ENCODE assay signal across 10 cellular contexts in genomic region chrX:70432936-70433847, GRCh38. TPM values are rescaled to one million over a fixed set of nuclear protein-coding genes. Genes with fewer than 3 reads are reported as not detected.
DNase-seq lines count a peak whose midpoint lies in the region; ATAC-seq and TF ChIP-seq lines count a peak whose summit lies in the region.
"Had no signal": no experiment of that assay in that cellular context is flagged by ENCODE, and none has a peak within 500 bp of the region (broad histone marks: within the 10 kb centered on the region; RNA-seq: fewer than 3 reads in every experiment).

No MANE protein-coding gene starts in this region.

- DNase-seq in activated naive CD4-positive, alpha-beta T cell treated with anti-CD3 and anti-CD28 coated beads, Interleukin-2, amount 10 ng/mL, durations not matched to agents 7 days and 5 days = no peak
- DNase-seq in activated naive CD4-positive, alpha-beta T cell (lab: John Stamatoyannopoulos, UW) = no peak
- no peak for DNase-seq in activated CD8-positive, alpha-beta T cell treated with anti-CD3 and anti-CD28 coated beads for 36 hours
- DNase-seq in tibial nerve (ENCODE audit: low spot score in 2 of 2) (no peak), T-helper 9 cell (no peak), AG20443 (ENCODE audit: low spot score) (no peak), KG1 (lab: John Stamatoyannopoulos, UW) (no peak)

- H3K27ac Mint-ChIP-seq in activated naive CD4-positive, alpha-beta T cell treated with anti-CD3 and anti-CD28 coated beads, Interleukin-2, amount 10 ng/mL, durations not matched to agents 7 days and 5 days = no peak overlapping the region
- H3K27ac Mint-ChIP-seq in activated CD8-positive, alpha-beta T cell treated with anti-CD3 and anti-CD28 coated beads for 36 hours = peak overlapping the region; percentile 91

- no peak overlapping the region for H3K27ac ChIP-seq in iPS-20b (ENCODE audit: low read length)
- H3K27ac ChIP-seq in tibial nerve = peak overlapping the region in 1 of 4 donors; percentile 83

- H3K9me3 Mint-ChIP-seq in activated naive CD4-positive, alpha-beta T cell treated with anti-CD3 and anti-CD28 coated beads, Interleukin-2, amount 10 ng/mL, durations not matched to agents 7 days and 5 days = no peaks in the 10 kb centered on the region
- no peaks in the 10 kb centered on the region for H3K9me3 Mint-ChIP-seq in activated CD8-positive, alpha-beta T cell treated with anti-CD3 and anti-CD28 coated beads for 36 hours

- intact Hi-C loops in activated CD8-positive, alpha-beta T cell treated with anti-CD3 and anti-CD28 coated beads for 36 hours (cut with micrococcal nuclease) = loop anchor here (10.0 kb wide), 1 partner anchor 298 kb away; the partner anchor contains the start of gene IGBP1

- peak overlapping the region; percentile 23; the same call in 1 of the 2 replicates for H3K9ac ChIP-seq in iPS-20b (ENCODE audit: low read depth, low read length)

- TF ChIP-seq CTCF in activated CD8-positive, alpha-beta T cell treated with anti-CD3 and anti-CD28 coated beads for 36 hours (IDR thresholded peaks at IDR 0.05) = no peak
- no peak for TF ChIP-seq CTCF in tibial nerve (IDR thresholded peaks at IDR 0.05)

- no peak for TF ChIP-seq EP300 in tibial nerve (IDR thresholded peaks at IDR 0.05)

- H3K4me3 ChIP-seq in iPS-20b (ENCODE audit: low read length) (peak overlapping the region; percentile 89), tibial nerve (peak overlapping the region; percentile 42 to 68 (median 52))

- H3K4me1 Mint-ChIP-seq in activated naive CD4-positive, alpha-beta T cell treated with anti-CD3 and anti-CD28 coated beads, Interleukin-2, amount 10 ng/mL, durations not matched to agents 7 days and 5 days = peaks cover 21% of the 10 kb centered on the region
- peaks cover 13% of the 10 kb centered on the region for H3K4me1 Mint-ChIP-seq in activated CD8-positive, alpha-beta T cell treated with anti-CD3 and anti-CD28 coated beads for 36 hours (ENCODE audit: low read depth)

- POLR2A ChIA-PET in activated CD8-positive, alpha-beta T cell treated with anti-CD3 and anti-CD28 coated beads for 36 hours (lab: Charles Lee) = interaction anchor here (0.8 to 1.6 kb wide), 3 partner anchors 143 to 301 kb away, joined by 3 to 5 read pairs (median 3); partner anchors contain the start of genes KIF4A and PDZD11

- CTCF ChIA-PET in activated naive CD4-positive, alpha-beta T cell treated with anti-CD3 and anti-CD28 coated beads, Interleukin-2, amount 10 ng/mL, durations not matched to agents 7 days and 5 days (lab: Charles Lee) = interaction anchor here (0.9 to 2.9 kb wide), 6 partner anchors 10 to 300 kb away, joined by 3 to 12 read pairs (median 4); partner anchors contain the start of genes GDPD2 and IGBP1
- CTCF ChIA-PET in activated CD8-positive, alpha-beta T cell treated with anti-CD3 and anti-CD28 coated beads for 36 hours (lab: Charles Lee) = interaction anchor here (0.6 to 1.8 kb wide), 19 partner anchors 8 to 403 kb away, joined by 3 to 8 read pairs (median 3); partner anchors contain the start of genes GDPD2 and IGBP1

- H3K27me3 ChIP-seq in iPS-20b (ENCODE audit: insufficient read depth, low read length) (peaks cover 8% of the 10 kb centered on the region; the same call in 1 of the 2 replicates), tibial nerve (peaks cover 0 to 16% of the 10 kb centered on the region in 2 donors)

- no peaks in the 10 kb centered on the region for H3K9me3 ChIP-seq in iPS-20b (ENCODE audit: insufficient read depth, low read depth, low read length)
- H3K9me3 ChIP-seq in tibial nerve = no peaks in the 10 kb centered on the region

- WGBS in tibial nerve, 2 donors = 47 to 69% methylated on average over 14 to 15 of the region's 15 CpGs

- H3K36me3 Mint-ChIP-seq in activated naive CD4-positive, alpha-beta T cell treated with anti-CD3 and anti-CD28 coated beads, Interleukin-2, amount 10 ng/mL, durations not matched to agents 7 days and 5 days = no peaks in the 10 kb centered on the region
- H3K36me3 Mint-ChIP-seq in activated CD8-positive, alpha-beta T cell treated with anti-CD3 and anti-CD28 coated beads for 36 hours (ENCODE audit: low read depth) = no peaks in the 10 kb centered on the region

- peak overlapping the region; percentile 84 for H3K4me3 Mint-ChIP-seq in activated naive CD4-positive, alpha-beta T cell treated with anti-CD3 and anti-CD28 coated beads, Interleukin-2, amount 10 ng/mL, durations not matched to agents 7 days and 5 days
- peak overlapping the region; percentile 86 for H3K4me3 Mint-ChIP-seq in activated CD8-positive, alpha-beta T cell treated with anti-CD3 and anti-CD28 coated beads for 36 hours

- ATAC-seq in activated CD8-positive, alpha-beta T cell treated with anti-CD3 and anti-CD28 coated beads for 36 hours = no peak

- no peak for TF ChIP-seq POLR2A in tibial nerve (IDR thresholded peaks at IDR 0.05)

- peaks cover 40% of the 10 kb centered on the region for H3K27me3 Mint-ChIP-seq in activated naive CD4-positive, alpha-beta T cell treated with anti-CD3 and anti-CD28 coated beads, Interleukin-2, amount 10 ng/mL, durations not matched to agents 7 days and 5 days
- H3K27me3 Mint-ChIP-seq in activated CD8-positive, alpha-beta T cell treated with anti-CD3 and anti-CD28 coated beads for 36 hours = no peaks in the 10 kb centered on the region

- H3K4me1 ChIP-seq in iPS-20b (ENCODE audit: insufficient read depth, low read length) = no peaks in the 10 kb centered on the region
- H3K4me1 ChIP-seq in tibial nerve = peaks cover 0 to 12% (median 4%) of the 10 kb centered on the region in 4 donors

- H3K36me3 ChIP-seq in iPS-20b (ENCODE audit: insufficient read depth, low read depth, low read length) = peaks cover 24% of the 10 kb centered on the region; the same call in 1 of the 2 replicates
- H3K36me3 ChIP-seq in tibial nerve = no peaks in the 10 kb centered on the region

RNA-seq across cellular contexts. Expression of gene GDPD2, which starts 10.1 kb away (rescaled TPM):
- total RNA-seq in activated CD8-positive, alpha-beta T cell treated with anti-CD3 and anti-CD28 coated beads for 36 hours = not detected
- total RNA-seq in tibial nerve = under 1 TPM in 2 of 4 donors, not detected in 2; 0.21 to 0.30 TPM
- total RNA-seq: myocyte, RPMI7951 had no signal

RNA-seq across cellular contexts. Expression of gene DLG3, which starts 11.4 kb away (rescaled TPM):
- total RNA-seq in activated CD8-positive, alpha-beta T cell treated with anti-CD3 and anti-CD28 coated beads for 36 hours = 10 to 100 TPM; 24.8 to 27.3 TPM
- total RNA-seq in tibial nerve = 10 to 100 TPM in 2 of 4 donors, 1 to 10 TPM in 2; 5.0 to 14.5 (median 10.4) TPM
